12 cellular contexts compared by ENCODE assay signal in genomic region chr3:13379191-13379830, GRCh38. TPM values are rescaled to one million over a fixed set of nuclear protein-coding genes. Genes with fewer than 3 reads are reported as not detected.
DNase-seq lines count a peak whose midpoint lies in the region; ATAC-seq and TF ChIP-seq lines count a peak whose summit lies in the region.
"Had no signal": no experiment of that assay in that cellular context is flagged by ENCODE, and none has a peak within 500 bp of the region (broad histone marks: within the 10 kb centered on the region; RNA-seq: fewer than 3 reads in every experiment).

No MANE protein-coding gene starts in this region.

- 75 to 87% (median 77%) methylated on average over 15 to 20 of the region's 20 CpGs for WGBS in spleen, 5 donors

- no peak overlapping the region for H3K4me3 Mint-ChIP-seq in T-cell
- H3K4me3 Mint-ChIP-seq: activated naive CD4-positive, alpha-beta T cell treated with anti-CD3 and anti-CD28 coated beads, Interleukin-2, amount 50 U/mL, for 24 hours; CD4-positive, alpha-beta T cell had no signal

- H3K4me1 ChIP-seq in left lung (peaks cover 0 to 5% of the 10 kb centered on the region in 2 donors), spleen (no peaks in the 10 kb centered on the region)
- H3K4me1 ChIP-seq: parathyroid adenoma had no signal

- H3K27ac ChIP-seq in left lung: no peak overlapping the region
- no peak overlapping the region for H3K27ac ChIP-seq in spleen
- H3K27ac ChIP-seq: parathyroid adenoma had no signal

- no peaks in the 10 kb centered on the region for H3K9me3 Mint-ChIP-seq in T-cell
- H3K9me3 Mint-ChIP-seq: activated naive CD4-positive, alpha-beta T cell treated with anti-CD3 and anti-CD28 coated beads, Interleukin-2, amount 50 U/mL, for 24 hours; CD4-positive, alpha-beta T cell had no signal

- TF ChIP-seq POLR2A in spleen (IDR thresholded peaks at IDR 0.05): no peak

- intact Hi-C loops in left lung (cut with DNase I) (no loop called here), spleen (cut with DNase I; ENCODE audit: low total_unique reads) (no loop called here)

- H3K4me1 Mint-ChIP-seq in T-cell: peaks cover 6 to 17% (median 9%) of the 10 kb centered on the region in 3 donors

- TF ChIP-seq CTCF in AG04449 (IDR thresholded peaks at IDR 0.05; ENCODE audit: insufficient read depth, low read length, missing control alignments): no peak
- no peak for TF ChIP-seq CTCF in choroid plexus epithelial cell (conservative IDR thresholded peaks at IDR 0.05; ENCODE audit: low read depth, low read length)
- TF ChIP-seq CTCF in left lung (IDR thresholded peaks at IDR 0.05): no peak
- TF ChIP-seq CTCF in spleen (IDR thresholded peaks at IDR 0.05 in 8 of 11, conservative IDR thresholded peaks at IDR 0.05 in 3 of 11): no peak

- H3K9me3 ChIP-seq in MG63: no peaks in the 10 kb centered on the region
- no peaks in the 10 kb centered on the region for H3K9me3 ChIP-seq in left lung
- H3K9me3 ChIP-seq in spleen: no peaks in the 10 kb centered on the region

- H3K36me3 Mint-ChIP-seq in T-cell: peaks cover 58% of the 10 kb centered on the region

- H3K4me3 ChIP-seq in AG04449 (ENCODE audit: low read depth, low read length) (no peak overlapping the region), MG63 (no peak overlapping the region), choroid plexus epithelial cell (ENCODE audit: low read depth, low read length) (no peak overlapping the region), left lung (no peak overlapping the region), spleen (no peak overlapping the region)

- DNase-seq in AG04449 (ENCODE audit: low read depth, low spot score): peak; percentile 42
- DNase-seq in MG63: peak; percentile 16
- peak; percentile 82 for DNase-seq in choroid plexus epithelial cell (ENCODE audit: low read depth)
- DNase-seq in left lung: peak in 1 of 2 donors; percentile 61
- no peak for DNase-seq in T-cell
- no peak for DNase-seq in spleen
- DNase-seq in AML-193 (lab: John Stamatoyannopoulos, UW): no peak
- DNase-seq: CD4-positive, alpha-beta T cell; NCI-H82 had no signal

- CTCF ChIA-PET in AG04449 (lab: Yijun Ruan, JAX) (interaction anchor here (0.6 to 1.2 kb wide), 5 partner anchors 25 to 270 kb away, joined by 3 to 4 read pairs (median 4); no protein-coding TSS in a partner anchor), T-cell (lab: Charles Lee) (no interaction called here)

- ATAC-seq in left lung: peak; percentile 62
- no peak for ATAC-seq in GM18511 (IDR thresholded peaks at IDR 0.05; ENCODE audit: unreplicated experiment)
- ATAC-seq in T-cell (replicated peaks in 1 of 4): no peak

- H3K27me3 ChIP-seq in MG63: no peaks in the 10 kb centered on the region
- no peaks in the 10 kb centered on the region for H3K27me3 ChIP-seq in left lung
- H3K27me3 ChIP-seq in spleen (replicated peaks in 1 of 7): no peaks in the 10 kb centered on the region

- no peak overlapping the region for H3K27ac Mint-ChIP-seq in T-cell

- POLR2A ChIA-PET in AG04449 (lab: Yijun Ruan, JAX) (interaction anchor here (1.1 kb wide), 1 partner anchor 101 kb away, joined by 5 read pairs; the partner anchor contains the start of gene HDAC11), T-cell (lab: Charles Lee) (no interaction called here)

- H3K36me3 ChIP-seq in MG63: no peaks in the 10 kb centered on the region
- peaks cover 0 to 88% of the 10 kb centered on the region in 2 donors for H3K36me3 ChIP-seq in left lung
- H3K36me3 ChIP-seq in spleen: peaks cover 0 to 100% (median 81%) of the 10 kb centered on the region in 6 donors

- no peaks in the 10 kb centered on the region for H3K27me3 Mint-ChIP-seq in T-cell
- H3K27me3 Mint-ChIP-seq: activated naive CD4-positive, alpha-beta T cell treated with anti-CD3 and anti-CD28 coated beads, Interleukin-2, amount 50 U/mL, for 24 hours; CD4-positive, alpha-beta T cell had no signal

RNA-seq across cellular contexts. Expression of gene NUP210, which starts 40.8 kb away (rescaled TPM):
- total RNA-seq in MG63 (2014; rRNA removed; shearing (Covaris generic); ENCODE audit: low replicate concordance): 14.6 and 16.4 TPM in 2 replicates
- total RNA-seq in left lung: 10 to 100 TPM; 17.7 to 23.5 TPM
- 100 to 1,000 TPM; 117 to 148 (median 125) TPM for total RNA-seq in T-cell
- total RNA-seq in spleen: 10 to 100 TPM; 49.8 to 76.8 (median 64.2) TPM
- 10 to 100 TPM; 20.1 to 35.0 (median 23.6) TPM for polyA plus RNA-seq in spleen

Comparison
In these comparisons a context has a peak if more than half of its experiments do, and no peak if none do; other contexts are left out.
1. DNase-seq: peak in AG04449 (single experiment), MG63 (single experiment) and choroid plexus epithelial cell (single experiment); none in T-cell (0 of 34), spleen (single experiment) and AML-193 (0 of 2).